1 cellular context compared by ENCODE assay signal in genomic region chr22:19526076-19526701, GRCh38.
TF ChIP-seq lines count a peak whose summit lies in the region.

No MANE protein-coding gene starts in this region.

TF ChIP-seq in SK-N-SH treated with all-trans-retinoic acid at 6 μM for 48 hours, 23 proteins besides CTCF, POLR2A, EP300 and RAD21 (continued from another document):
- TF ChIP-seq CSRNP3 (CRISPR knock-in tag; IDR thresholded peaks at IDR 0.05) (no peak), ARNTL (CRISPR knock-in tag; IDR thresholded peaks at IDR 0.05; ENCODE audit: borderline replicate concordance, low read depth) (no peak), OSR1 (CRISPR knock-in tag; IDR thresholded peaks at IDR 0.05) (no peak)
TF ChIP-seq in SK-N-SH treated with all-trans-retinoic acid at 6 μM for 48 hours: peak in this region for 0.
